ENCODE assay signal across 8 cellular contexts in the genomic region with DNA sequence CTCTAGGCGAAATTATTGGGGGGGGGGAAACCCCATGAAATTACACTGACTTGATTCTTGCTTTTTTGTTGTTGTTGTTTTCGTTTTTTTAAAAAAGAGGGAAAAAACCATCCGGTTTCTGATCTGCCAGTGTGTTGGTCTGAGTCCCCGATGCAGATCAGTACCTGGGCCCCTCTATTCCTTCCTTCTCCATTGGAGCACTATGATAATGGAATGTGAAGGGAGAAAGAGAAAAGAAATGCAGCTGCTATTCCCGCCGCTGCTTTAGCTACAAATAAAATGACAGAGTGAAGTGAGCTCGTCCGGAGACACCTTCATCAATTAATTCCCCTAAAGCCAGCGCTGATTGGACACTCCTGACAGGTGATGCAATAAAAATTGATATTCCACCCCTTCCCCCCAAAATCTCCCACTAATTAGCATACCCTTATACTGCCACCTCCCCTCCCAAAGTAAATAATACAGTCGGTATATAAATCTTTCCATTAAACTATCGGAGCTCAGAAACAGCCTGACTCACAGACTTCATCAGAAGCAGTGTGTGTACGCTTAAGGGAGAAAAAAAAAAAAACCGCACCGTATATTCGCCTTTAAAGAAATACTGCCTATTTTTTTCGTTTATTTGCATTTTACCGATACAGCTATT. TPM values are rescaled to one million over a fixed set of nuclear protein-coding genes. Genes with fewer than 3 reads are reported as not detected.
DNase-seq lines count a peak whose midpoint lies in the region; ATAC-seq and TF ChIP-seq lines count a peak whose summit lies in the region.

No MANE protein-coding gene starts in this region.

- H3K27ac ChIP-seq in HUES6 (ENCODE audit: low read depth, low read length) (no peak overlapping the region; the same call in 1 of the 2 replicates), RWPE1 (peak overlapping the region; percentile 92), endodermal cell (ENCODE audit: low read depth, low read length) (peak overlapping the region; percentile 88)

- H3K27me3 Mint-ChIP-seq in endodermal cell (ENCODE audit: insufficient read depth) (no peaks in the 10 kb centered on the region), nephron (ENCODE audit: low read depth) (peaks cover 4% of the 10 kb centered on the region)

- peaks cover 10% of the 10 kb centered on the region for H3K36me3 Mint-ChIP-seq in endodermal cell (ENCODE audit: low read depth)
- peaks cover 17% of the 10 kb centered on the region for H3K36me3 Mint-ChIP-seq in nephron (ENCODE audit: low read depth)

- intact Hi-C loops in posterior vena cava (cut with DNase I) = no loop called here

- H3K4me3 ChIP-seq in HUES6 (ENCODE audit: low read depth, low read length) (peak overlapping the region; percentile 79), endodermal cell (ENCODE audit: low read length) (peak overlapping the region; percentile 89)

- H3K4me1 Mint-ChIP-seq in endodermal cell (peaks cover 65% of the 10 kb centered on the region), nephron (peaks cover 55% of the 10 kb centered on the region)

- H3K9ac ChIP-seq in HUES6 (ENCODE audit: low read length) (peak overlapping the region; percentile 79), endodermal cell (ENCODE audit: extremely low read depth, low read length, poor library complexity, severe bottlenecking) (peak overlapping the region; percentile 78)

- H3K9me3 Mint-ChIP-seq in endodermal cell (no peaks in the 10 kb centered on the region), nephron (no peaks in the 10 kb centered on the region)

- POLR2A ChIA-PET in RWPE1 (lab: Yijun Ruan, JAX; ENCODE audit: low non-redundant PET) = no interaction called here

- H3K36me3 ChIP-seq in HUES6 (ENCODE audit: control insufficient read depth, insufficient read depth, low read length) (no peaks in the 10 kb centered on the region), endodermal cell (ENCODE audit: control insufficient read depth, insufficient read depth, low read length) (peaks cover 10% of the 10 kb centered on the region)

- 0 to 2% methylated on average over 6 to 16 of the region's 17 CpGs for WGBS in endodermal cell (ENCODE audit: insufficient coverage in 1 of 2, insufficient read length in 1 of 2), 2 experiments

- in situ Hi-C loops in ACHN (cut with HindIII; ENCODE audit: low pct_ligation_motif_present, low pct_unique_long_range_greater_than_20kb, low sequenced_read_pairs) = no loop called here

- TF ChIP-seq CTCF in RWPE1 (conservative IDR thresholded peaks at IDR 0.05; ENCODE audit: low read depth) (no peak), endodermal cell (conservative IDR thresholded peaks at IDR 0.05) (no peak), nephron (IDR thresholded peaks at IDR 0.05; ENCODE audit: unreplicated experiment in 3 of 3) (no peak)

- H3K4me3 Mint-ChIP-seq in endodermal cell (peak overlapping the region; percentile 82), nephron (peak overlapping the region; percentile 93 to 95 (median 94))

- peak; percentile 27 for DNase-seq in ACHN
- DNase-seq in RWPE1 (ENCODE audit: low spot score) = no peak
- DNase-seq in endodermal cell = no peak
- DNase-seq in cortex of kidney (lab: John Stamatoyannopoulos, UW) = no peak
- no peak for DNase-seq in posterior vena cava (ENCODE audit: low spot score)

- H3K9me3 ChIP-seq in HUES6 (ENCODE audit: control insufficient read depth, insufficient read depth, low read depth, low read length) (no peaks in the 10 kb centered on the region), endodermal cell (ENCODE audit: control insufficient read depth, low read length) (no peaks in the 10 kb centered on the region)

- peak overlapping the region; percentile 94 for H3K27ac Mint-ChIP-seq in endodermal cell
- peak overlapping the region; percentile 96 to 99 (median 99) for H3K27ac Mint-ChIP-seq in nephron

- CTCF ChIA-PET in RWPE1 (lab: Yijun Ruan, JAX) = interaction anchor here (0.5 to 1.5 kb wide), 4 partner anchors 11 to 240 kb away, joined by 3 to 8 read pairs (median 4); no protein-coding TSS in a partner anchor

- ATAC-seq in HG02938 (IDR thresholded peaks at IDR 0.05; ENCODE audit: unreplicated experiment) = no peak

- H3K27me3 ChIP-seq in HUES6 (ENCODE audit: control insufficient read depth, insufficient read depth, low read length) (peaks cover 8% of the 10 kb centered on the region; the same call in 1 of the 2 replicates), endodermal cell (ENCODE audit: control insufficient read depth, insufficient read depth, low read length, poor library complexity, severe bottlenecking) (no peaks in the 10 kb centered on the region)

- H3K4me1 ChIP-seq in HUES6 (ENCODE audit: control insufficient read depth, insufficient read depth, low read length) = peaks cover 59% of the 10 kb centered on the region
- peaks cover 24% of the 10 kb centered on the region for H3K4me1 ChIP-seq in endodermal cell (ENCODE audit: control insufficient read depth, insufficient read depth, low read length)

RNA-seq across cellular contexts. Expression of a gene that starts 7.4 kb away (rescaled TPM):
- total RNA-seq in endodermal cell (10 to 100 TPM in 1 of 2 donors, 1 to 10 TPM in 1; 6.4 to 12.0 TPM), posterior vena cava (1 to 10 TPM in 1 of 2 donors, under 1 TPM in 1; 0.33 to 1.2 TPM)
- polyA plus RNA-seq in endodermal cell (2013, experiment 1 of 2) = 33.0 TPM
- polyA plus RNA-seq in endodermal cell (2013, experiment 2 of 2) = 33.2 TPM

RNA-seq across cellular contexts. Expression of a gene that starts 15.9 kb away (rescaled TPM):
- total RNA-seq in endodermal cell = 10 to 100 TPM; 55.8 to 62.9 TPM
- polyA plus RNA-seq in endodermal cell (2013, experiment 1 of 2) = 48.0 TPM
- 47.7 TPM for polyA plus RNA-seq in endodermal cell (2013, experiment 2 of 2)
- 10 to 100 TPM; 31.5 to 34.0 TPM for total RNA-seq in posterior vena cava
